8 cellular contexts compared by ENCODE assay signal in genomic region chr5:10704949-10705621, GRCh38. TPM values are rescaled to one million over a fixed set of nuclear protein-coding genes. Genes with fewer than 3 reads are reported as not detected.
A peak's percentile ranks its signal among the peaks of the same experiment; 100 is the strongest.
DNase-seq lines count a peak whose midpoint lies in the region; ATAC-seq and TF ChIP-seq lines count a peak whose summit lies in the region.

No MANE protein-coding gene starts in this region.

- peak overlapping the region; percentile 49 for H3K4me2 ChIP-seq in SK-N-SH

- peaks cover 14 to 34% of the 10 kb centered on the region in 2 experiments; a peak in 3 of 4 replicates for H3K4me1 ChIP-seq in SK-N-SH (ENCODE audit: control insufficient read depth in 1 of 2, insufficient read depth in 2 of 2, low read depth in 1 of 2, low read length in 1 of 2)

- H4K20me1 ChIP-seq in SK-N-SH (ENCODE audit: insufficient read depth): peaks cover 16% of the 10 kb centered on the region

- H3K79me2 ChIP-seq in SK-N-SH (ENCODE audit: insufficient read depth): peaks cover 35% of the 10 kb centered on the region

- no peak for ATAC-seq in GM19467 (IDR thresholded peaks at IDR 0.05; ENCODE audit: unreplicated experiment)

- no peak overlapping the region for H2AFZ ChIP-seq in SK-N-SH (ENCODE audit: low read depth)

- no peak for TF ChIP-seq RAD21 in SK-N-SH (IDR thresholded peaks at IDR 0.05; ENCODE audit: low read length)

- DNase-seq in AG08396 (ENCODE audit: low spot score) (peak; percentile 35), HCEC 1CT (peak; percentile 95), SK-N-SH (no peak), fibroblast of villous mesenchyme (ENCODE audit: low read depth) (peak; percentile 73), H7 (no peak), NCI-H146 treated with DMSO at 0.1 percent for 48 hours (lab: John Stamatoyannopoulos, UW; ENCODE audit: unreplicated experiment) (no peak)
- DNase-seq in effector CD8-positive, alpha-beta T cell (lab: John Stamatoyannopoulos, UW): no peak

- peak overlapping the region in 1 of 2 experiments; percentile 55; a peak in 2 of 4 replicates for H3K27ac ChIP-seq in SK-N-SH (ENCODE audit: low read depth in 2 of 2, low read length in 1 of 2)

- no peak overlapping the region for H3K9ac ChIP-seq in SK-N-SH

- 79% methylated on average over 10 of the region's 10 CpGs for WGBS in SK-N-SH (ENCODE audit: low lambda C conversion rate)

- no peaks in the 10 kb centered on the region for H3K9me3 ChIP-seq in SK-N-SH

- CTCF ChIA-PET in SK-N-SH (lab: Yijun Ruan, JAX): interaction anchor here (0.8 to 1.3 kb wide), 3 partner anchors 10 to 422 kb away, joined by 3 read pairs; no protein-coding TSS in a partner anchor

- H3K27me3 ChIP-seq in SK-N-SH (ENCODE audit: insufficient read depth) (no peaks in the 10 kb centered on the region), H7 (ENCODE audit: control insufficient read depth, insufficient read depth, low read length) (no peaks in the 10 kb centered on the region)

- H3K36me3 ChIP-seq in SK-N-SH (replicated peaks in 1 of 2; ENCODE audit: control insufficient read depth in 1 of 2, insufficient read depth in 2 of 2, low read length in 1 of 2) (peaks cover 0 to 4% of the 10 kb centered on the region in 2 experiments), H7 (replicated peaks; ENCODE audit: control insufficient read depth, insufficient read depth, low read length) (no peaks in the 10 kb centered on the region; the same call in 1 of the 2 replicates)

- peaks cover 29% of the 10 kb centered on the region for H3F3A ChIP-seq in SK-N-SH (replicated peaks; ENCODE audit: insufficient read depth)

- POLR2A ChIA-PET in SK-N-SH (lab: Yijun Ruan, JAX): no interaction called here

- TF ChIP-seq CTCF in SK-N-SH (IDR thresholded peaks at IDR 0.05): no peak
- no peak for TF ChIP-seq CTCF in fibroblast of villous mesenchyme (IDR thresholded peaks at IDR 0.05; ENCODE audit: insufficient read depth, low read depth, low read length)

- H3K4me3 ChIP-seq in SK-N-SH (ENCODE audit: low read depth in 2 of 2, low read length in 1 of 2) (no peak overlapping the region), fibroblast of villous mesenchyme (ENCODE audit: low read depth, low read length) (no peak overlapping the region), H7 (ENCODE audit: insufficient read depth, low read depth, low read length) (no peak overlapping the region)

- 0 out of 4 replicates have a peak, but pooled peaks of 1 of the 2 experiments have one; percentile 52 for TF ChIP-seq EP300 in SK-N-SH (IDR thresholded peaks at IDR 0.05; ENCODE audit: borderline replicate concordance in 1 of 2, low read depth in 1 of 2, low read length in 1 of 2)

- H3K9me2 ChIP-seq in SK-N-SH: no peaks in the 10 kb centered on the region

TF ChIP-seq in SK-N-SH, 30 proteins besides CTCF, POLR2A, EP300 and RAD21 (continues in another document):
- TF ChIP-seq PBX3 (IDR thresholded peaks at IDR 0.05) (0 out of 2 replicates have a peak, but pooled peaks have one; percentile 25), GABPA (IDR thresholded peaks at IDR 0.05; ENCODE audit: low read depth) (no peak), CHD2 (IDR thresholded peaks at IDR 0.05; ENCODE audit: low read length, partially characterized antibody) (no peak), SMC3 (IDR thresholded peaks at IDR 0.05; ENCODE audit: low read depth, low read length) (no peak), YY1 (IDR thresholded peaks at IDR 0.05; ENCODE audit: low read depth) (no peak), RXRA (IDR thresholded peaks at IDR 0.05; ENCODE audit: borderline replicate concordance, low read depth) (no peak), EZH2phosphoT487 (IDR thresholded peaks at IDR 0.05; ENCODE audit: borderline replicate concordance, low read depth) (no peak), USF2 (IDR thresholded peaks at IDR 0.05; ENCODE audit: borderline replicate concordance, low read depth, low read length) (no peak), NFIC (IDR thresholded peaks at IDR 0.05; ENCODE audit: borderline replicate concordance) (peak; percentile 62; the same call in 1 of the 2 replicates), RCOR1 (IDR thresholded peaks at IDR 0.05; ENCODE audit: low read length) (no peak), MEF2A (IDR thresholded peaks at IDR 0.05; ENCODE audit: borderline replicate concordance, low read depth) (no peak), IRF3 (IDR thresholded peaks at IDR 0.05; ENCODE audit: low read depth, low read length) (no peak)
- TF ChIP-seq, protein P1, sequence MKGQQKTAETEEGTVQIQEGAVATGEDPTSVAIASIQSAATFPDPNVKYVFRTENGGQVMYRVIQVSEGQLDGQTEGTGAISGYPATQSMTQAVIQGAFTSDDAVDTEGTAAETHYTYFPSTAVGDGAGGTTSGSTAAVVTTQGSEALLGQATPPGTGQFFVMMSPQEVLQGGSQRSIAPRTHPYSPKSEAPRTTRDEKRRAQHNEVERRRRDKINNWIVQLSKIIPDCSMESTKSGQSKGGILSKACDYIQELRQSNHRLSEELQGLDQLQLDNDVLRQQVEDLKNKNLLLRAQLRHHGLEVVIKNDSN (IDR thresholded peaks at IDR 0.05; ENCODE audit: borderline replicate concordance, low read depth): no peak
- TF ChIP-seq, protein P2, sequence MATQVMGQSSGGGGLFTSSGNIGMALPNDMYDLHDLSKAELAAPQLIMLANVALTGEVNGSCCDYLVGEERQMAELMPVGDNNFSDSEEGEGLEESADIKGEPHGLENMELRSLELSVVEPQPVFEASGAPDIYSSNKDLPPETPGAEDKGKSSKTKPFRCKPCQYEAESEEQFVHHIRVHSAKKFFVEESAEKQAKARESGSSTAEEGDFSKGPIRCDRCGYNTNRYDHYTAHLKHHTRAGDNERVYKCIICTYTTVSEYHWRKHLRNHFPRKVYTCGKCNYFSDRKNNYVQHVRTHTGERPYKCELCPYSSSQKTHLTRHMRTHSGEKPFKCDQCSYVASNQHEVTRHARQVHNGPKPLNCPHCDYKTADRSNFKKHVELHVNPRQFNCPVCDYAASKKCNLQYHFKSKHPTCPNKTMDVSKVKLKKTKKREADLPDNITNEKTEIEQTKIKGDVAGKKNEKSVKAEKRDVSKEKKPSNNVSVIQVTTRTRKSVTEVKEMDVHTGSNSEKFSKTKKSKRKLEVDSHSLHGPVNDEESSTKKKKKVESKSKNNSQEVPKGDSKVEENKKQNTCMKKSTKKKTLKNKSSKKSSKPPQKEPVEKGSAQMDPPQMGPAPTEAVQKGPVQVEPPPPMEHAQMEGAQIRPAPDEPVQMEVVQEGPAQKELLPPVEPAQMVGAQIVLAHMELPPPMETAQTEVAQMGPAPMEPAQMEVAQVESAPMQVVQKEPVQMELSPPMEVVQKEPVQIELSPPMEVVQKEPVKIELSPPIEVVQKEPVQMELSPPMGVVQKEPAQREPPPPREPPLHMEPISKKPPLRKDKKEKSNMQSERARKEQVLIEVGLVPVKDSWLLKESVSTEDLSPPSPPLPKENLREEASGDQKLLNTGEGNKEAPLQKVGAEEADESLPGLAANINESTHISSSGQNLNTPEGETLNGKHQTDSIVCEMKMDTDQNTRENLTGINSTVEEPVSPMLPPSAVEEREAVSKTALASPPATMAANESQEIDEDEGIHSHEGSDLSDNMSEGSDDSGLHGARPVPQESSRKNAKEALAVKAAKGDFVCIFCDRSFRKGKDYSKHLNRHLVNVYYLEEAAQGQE (IDR thresholded peaks at IDR 0.05; ENCODE audit: low read depth, low read length): 0 out of 2 replicates have a peak, but pooled peaks have one; percentile 30
- TF ChIP-seq, protein P3, sequence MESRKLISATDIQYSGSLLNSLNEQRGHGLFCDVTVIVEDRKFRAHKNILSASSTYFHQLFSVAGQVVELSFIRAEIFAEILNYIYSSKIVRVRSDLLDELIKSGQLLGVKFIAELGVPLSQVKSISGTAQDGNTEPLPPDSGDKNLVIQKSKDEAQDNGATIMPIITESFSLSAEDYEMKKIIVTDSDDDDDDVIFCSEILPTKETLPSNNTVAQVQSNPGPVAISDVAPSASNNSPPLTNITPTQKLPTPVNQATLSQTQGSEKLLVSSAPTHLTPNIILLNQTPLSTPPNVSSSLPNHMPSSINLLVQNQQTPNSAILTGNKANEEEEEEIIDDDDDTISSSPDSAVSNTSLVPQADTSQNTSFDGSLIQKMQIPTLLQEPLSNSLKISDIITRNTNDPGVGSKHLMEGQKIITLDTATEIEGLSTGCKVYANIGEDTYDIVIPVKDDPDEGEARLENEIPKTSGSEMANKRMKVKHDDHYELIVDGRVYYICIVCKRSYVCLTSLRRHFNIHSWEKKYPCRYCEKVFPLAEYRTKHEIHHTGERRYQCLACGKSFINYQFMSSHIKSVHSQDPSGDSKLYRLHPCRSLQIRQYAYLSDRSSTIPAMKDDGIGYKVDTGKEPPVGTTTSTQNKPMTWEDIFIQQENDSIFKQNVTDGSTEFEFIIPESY (IDR thresholded peaks at IDR 0.05; ENCODE audit: borderline replicate concordance, low read depth): no peak

RNA-seq across cellular contexts. Expression of gene DAP, which starts 55.9 kb away (rescaled TPM):
- polyA plus RNA-seq in SK-N-SH (2012; rRNA removed): 60.3 and 78.2 TPM in 2 replicates
- polyA plus RNA-seq in SK-N-SH (2012; cell fraction: cytosol; rRNA removed): 94.3 and 110 TPM in 2 replicates
- polyA plus RNA-seq in SK-N-SH (2012; cell fraction: nucleus; rRNA removed): 49.0 and 49.4 TPM in 2 replicates
- 43.2 TPM in 2 replicates for total RNA-seq in fibroblast of villous mesenchyme
- 10.5 and 13.8 TPM in 2 replicates for total RNA-seq in H7 (2014; rRNA removed; shearing (Covaris generic))

Comparison
In these comparisons a context has a peak if more than half of its experiments do, and no peak if none do; other contexts are left out.
1. DNase-seq: peak in AG08396 (single experiment), HCEC 1CT (single experiment) and fibroblast of villous mesenchyme (single experiment); none in SK-N-SH (single experiment), effector CD8-positive, alpha-beta T cell (single experiment), H7 (single experiment) and NCI-H146 treated with DMSO at 0.1 percent for 48 hours (single experiment).